ENCODE assay signal across 24 cellular contexts in genomic region chr7:23065974-23066373, GRCh38. TPM values are rescaled to one million over a fixed set of nuclear protein-coding genes. Genes with fewer than 3 reads are reported as not detected.
DNase-seq lines count a peak whose midpoint lies in the region; ATAC-seq, FAIRE-seq and TF ChIP-seq lines count a peak whose summit lies in the region.
"Had no signal": no experiment of that assay in that cellular context is flagged by ENCODE, and none has a peak within 500 bp of the region (broad histone marks: within the 10 kb centered on the region; RNA-seq: fewer than 3 reads in every experiment).

No MANE protein-coding gene starts in this region.

- CTCF ChIA-PET in AG04449 (lab: Yijun Ruan, JAX): interaction anchor here (1.2 to 2.7 kb wide), 3 partner anchors 11 to 956 kb away, joined by 3 to 16 read pairs (median 14); no protein-coding TSS in a partner anchor

- DNase-seq in AG04449 (ENCODE audit: low read depth, low spot score) (peak; percentile 28), RWPE2 (ENCODE audit: low spot score) (no peak), glomerular visceral epithelial cell (ENCODE audit: extremely low spot score) (peak; percentile 48), mucosa of gallbladder (ENCODE audit: low spot score) (no peak), LoVo (ENCODE audit: low spot score) (no peak), GM19240 (ENCODE audit: insufficient read length, low spot score) (no peak)
- DNase-seq: activated CD4-positive, alpha-beta T cell treated with anti-CD3 and anti-CD28 coated beads for 48 hours; activated CD8-positive, alpha-beta memory T cell treated with anti-CD3 and anti-CD28 coated beads, Interleukin-2, amount 50 U/mL, for 4 hours; activated gamma-delta T cell; COR-L47; effector memory CD4-positive, alpha-beta T cell; GDM1; MG63; NCI-H146; stimulated activated CD4-positive, alpha-beta T cell treated with anti-CD3 and anti-CD28 coated beads, Interleukin-15, amount 100 ng/mL, for 24 hours; stimulated activated naive B cell treated with anti-CD40 and anti-IgM and Interleukin-4, amounts not matched to agents 10 μg/mL and 1 μg/mL and 100 μg/mL, for 72 hours; trophoblast cell had no signal

- no peak overlapping the region for H3K4me3 ChIP-seq in AG04449 (ENCODE audit: low read depth, low read length)
- H3K4me3 ChIP-seq in RWPE2 (ENCODE audit: severe bottlenecking): no peak overlapping the region
- H3K4me3 ChIP-seq: MG63, right atrium auricular region had no signal

- POLR2A ChIA-PET in AG04449 (lab: Yijun Ruan, JAX): interaction anchor here (0.7 kb wide), 1 partner anchor 334 kb away, joined by 3 read pairs; no protein-coding TSS in a partner anchor

- H3K36me3 ChIP-seq in RWPE2 (ENCODE audit: low read depth): no peaks in the 10 kb centered on the region
- H3K36me3 ChIP-seq: MG63, neutrophil, right atrium auricular region had no signal

- H3K4me1 ChIP-seq in RWPE2 (ENCODE audit: insufficient read depth, poor library complexity, severe bottlenecking): no peaks in the 10 kb centered on the region
- H3K4me1 ChIP-seq: right atrium auricular region had no signal

- H3K9me3 ChIP-seq in RWPE2 (ENCODE audit: severe bottlenecking): no peaks in the 10 kb centered on the region
- H3K9me3 ChIP-seq: MG63, neutrophil, right atrium auricular region had no signal

- no peak for TF ChIP-seq CTCF in AG04449 (IDR thresholded peaks at IDR 0.05; ENCODE audit: insufficient read depth, low read length, missing control alignments)
- TF ChIP-seq CTCF in RWPE2 (IDR thresholded peaks at IDR 0.05; ENCODE audit: poor library complexity, severe bottlenecking): no peak

- ATAC-seq in RWPE2 (ENCODE audit: low read depth) (peak; percentile 48; the same call in 1 of the 3 replicates), GM19328 (IDR thresholded peaks at IDR 0.05; ENCODE audit: unreplicated experiment) (no peak)
- ATAC-seq: left lobe of liver; Panc1; stimulated activated naive B cell treated with anti-CD40 and anti-IgM and Interleukin-4, amounts not matched to agents 10 μg/mL and 1 μg/mL and 100 μg/mL, for 72 hours had no signal

- FAIRE-seq in G401.6 (lab: Jason Lieb, UNC): peak; percentile 8
- FAIRE-seq: GM12892 had no signal

- H3K27me3 ChIP-seq in RWPE2 (ENCODE audit: insufficient read depth, poor library complexity, severe bottlenecking): no peaks in the 10 kb centered on the region
- H3K27me3 ChIP-seq: MG63, neutrophil, right atrium auricular region had no signal

- H3K27ac ChIP-seq in RWPE2 (ENCODE audit: poor library complexity, severe bottlenecking): no peak overlapping the region
- H3K27ac ChIP-seq: neutrophil had no signal

RNA-seq across cellular contexts. Expression of gene KLHL7, which starts 39.6 kb away (rescaled TPM):
- total RNA-seq in mucosa of gallbladder: 29.9 TPM

RNA-seq across cellular contexts. Expression of gene HYCC1, which starts 52.0 kb away (rescaled TPM):
- 20.5 TPM for total RNA-seq in mucosa of gallbladder

Comparison
In these comparisons a context has a peak if more than half of its experiments do, and no peak if none do; other contexts are left out.
1. DNase-seq: peak in AG04449 (single experiment) and glomerular visceral epithelial cell (single experiment); none in RWPE2 (single experiment), mucosa of gallbladder (single experiment), LoVo (single experiment) and GM19240 (single experiment).